In genomic region chr15:80289558-80290277, GRCh38 we compare ENCODE assay signal across 20 cellular contexts. TPM values are rescaled to one million over a fixed set of nuclear protein-coding genes. Genes with fewer than 3 reads are reported as not detected.
"Had no signal": no experiment of that assay in that cellular context is flagged by ENCODE, and none has a peak within 500 bp of the region (broad histone marks: within the 10 kb centered on the region; RNA-seq: fewer than 3 reads in every experiment).

No MANE protein-coding gene starts in this region.

- H3K4me1 Mint-ChIP-seq: activated naive CD8-positive, alpha-beta T cell treated with anti-CD3 and anti-CD28 coated beads, Interleukin-2, amount 10 ng/mL, durations not matched to agents 7 days and 5 days; endodermal cell had no signal

- H3K27ac Mint-ChIP-seq: activated naive CD8-positive, alpha-beta T cell treated with anti-CD3 and anti-CD28 coated beads, Interleukin-2, amount 10 ng/mL, durations not matched to agents 7 days and 5 days; endodermal cell; stimulated activated naive B cell treated with anti-CD40 and anti-IgM and Interleukin-4, amounts not matched to agents 10 μg/mL and 1 μg/mL and 100 μg/mL, for 72 hours had no signal

- H3K36me3 Mint-ChIP-seq: activated naive CD8-positive, alpha-beta T cell treated with anti-CD3 and anti-CD28 coated beads, Interleukin-2, amount 10 ng/mL, durations not matched to agents 7 days and 5 days; naive thymus-derived CD8-positive, alpha-beta T cell; stimulated activated naive B cell treated with anti-CD40 and anti-IgM and Interleukin-4, amounts not matched to agents 10 μg/mL and 1 μg/mL and 100 μg/mL, for 72 hours had no signal

- H3K4me1 ChIP-seq: tibial artery had no signal

- DNase-seq: activated CD4-positive, alpha-beta T cell treated with anti-CD3 and anti-CD28 coated beads, Interleukin-2, amount 50 U/mL, for 48 hours; activated naive CD8-positive, alpha-beta T cell treated with anti-CD3 and anti-CD28 coated beads, Interleukin-2, amount 10 ng/mL, durations not matched to agents 7 days and 5 days; anterior cingulate cortex; brain microvascular endothelial cell; dermis blood vessel endothelial cell; endodermal cell; head of caudate nucleus; left ventricle myocardium inferior; naive thymus-derived CD8-positive, alpha-beta T cell; occipital lobe; stimulated activated CD4-positive, alpha-beta T cell treated with anti-CD3 and anti-CD28 coated beads, Interleukin-15, amount 100 ng/mL, for 24 hours; stimulated activated CD4-positive, alpha-beta T cell treated with anti-CD3 and anti-CD28 coated beads, Interleukin-4, amount 100 ng/mL, for 1 hour; stimulated activated naive B cell treated with anti-CD40 and anti-IgM and Interleukin-4, amounts not matched to agents 10 μg/mL and 1 μg/mL and 100 μg/mL, for 72 hours; tibial artery had no signal

- H3K4me3 Mint-ChIP-seq: activated naive CD8-positive, alpha-beta T cell treated with anti-CD3 and anti-CD28 coated beads, Interleukin-2, amount 10 ng/mL, durations not matched to agents 7 days and 5 days; endodermal cell; stimulated activated naive B cell treated with anti-CD40 and anti-IgM and Interleukin-4, amounts not matched to agents 10 μg/mL and 1 μg/mL and 100 μg/mL, for 72 hours had no signal

- H3K9me3 Mint-ChIP-seq: activated naive CD8-positive, alpha-beta T cell treated with anti-CD3 and anti-CD28 coated beads, Interleukin-2, amount 10 ng/mL, durations not matched to agents 7 days and 5 days; naive thymus-derived CD8-positive, alpha-beta T cell; stimulated activated naive B cell treated with anti-CD40 and anti-IgM and Interleukin-4, amounts not matched to agents 10 μg/mL and 1 μg/mL and 100 μg/mL, for 72 hours had no signal

- H3K9me3 ChIP-seq: left ventricle myocardium inferior, tibial artery had no signal

- H3K27me3 ChIP-seq: brain microvascular endothelial cell had no signal

- ATAC-seq: naive thymus-derived CD8-positive, alpha-beta T cell; stimulated activated naive B cell treated with anti-CD40 and anti-IgM and Interleukin-4, amounts not matched to agents 10 μg/mL and 1 μg/mL and 100 μg/mL, for 72 hours had no signal

- H3K27ac ChIP-seq: brain microvascular endothelial cell, skin epidermis, tibial artery, VCaP had no signal

RNA-seq across cellular contexts. Expression of gene CTXND1, which starts 37.7 kb away (rescaled TPM):
- total RNA-seq: activated naive CD8-positive, alpha-beta T cell treated with anti-CD3 and anti-CD28 coated beads, Interleukin-2, amount 10 ng/mL, durations not matched to agents 7 days and 5 days; chondrocyte; dermis blood vessel endothelial cell; epithelial cell of proximal tubule; naive thymus-derived CD8-positive, alpha-beta T cell; subcutaneous adipose tissue; T-helper 1 cell treated with Interleukin-12 subunit alpha and Interleukin-12 subunit beta and Interleukin-4 antibody, amounts not matched to agents 30 ng/mL and 1 ng/mL, for 36 hours had no signal
